Comparison of ENCODE assay signal across 9 cellular contexts in genomic region chr5:33440482-33441240, GRCh38. TPM values are rescaled to one million over a fixed set of nuclear protein-coding genes. Genes with fewer than 3 reads are reported as not detected.
DNase-seq lines count a peak whose midpoint lies in the region; ATAC-seq and TF ChIP-seq lines count a peak whose summit lies in the region.
"Had no signal": no experiment of that assay in that cellular context is flagged by ENCODE, and none has a peak within 500 bp of the region (broad histone marks: within the 10 kb centered on the region; RNA-seq: fewer than 3 reads in every experiment).

Gene TARS1, plus strand, starts transcription at chr5:33440965. Its CDS starts 122 bp downstream, at chr5:33441087.

- no peak within 1 kb of the TSS for H3K27ac Mint-ChIP-seq in activated CD4-positive, alpha-beta T cell treated with anti-CD3 and anti-CD28 coated beads for 36 hours
- H3K27ac Mint-ChIP-seq: stimulated activated naive CD8-positive, alpha-beta T cell treated with anti-CD3 and anti-CD28 coated beads, Interleukin-15, Interleukin-2, amounts not matched to agents 100 ng/mL and 50 ng/mL, for 24 hours had no signal

- peak; percentile 92 for ATAC-seq in HG03457 (IDR thresholded peaks at IDR 0.05; ENCODE audit: unreplicated experiment)
- ATAC-seq in activated CD4-positive, alpha-beta T cell treated with anti-CD3 and anti-CD28 coated beads for 36 hours: peak; percentile 96

- no peaks in the 10 kb centered on the region for H3K9me3 Mint-ChIP-seq in activated CD4-positive, alpha-beta T cell treated with anti-CD3 and anti-CD28 coated beads for 36 hours (ENCODE audit: low read depth)
- H3K9me3 Mint-ChIP-seq: stimulated activated naive CD8-positive, alpha-beta T cell treated with anti-CD3 and anti-CD28 coated beads, Interleukin-15, Interleukin-2, amounts not matched to agents 100 ng/mL and 50 ng/mL, for 24 hours had no signal

- peaks cover 1% of the 10 kb centered on the region for H3K36me3 ChIP-seq in BJ (ENCODE audit: control insufficient read depth, insufficient read depth, low read length)

- CTCF ChIA-PET in BJ (lab: Yijun Ruan, JAX): interaction anchor here (1.0 to 6.4 kb wide), 3 partner anchors 294 to 529 kb away, joined by 3 to 47 read pairs (median 33); partner anchors contain the start of gene RXFP3
- CTCF ChIA-PET in activated CD4-positive, alpha-beta T cell treated with anti-CD3 and anti-CD28 coated beads for 36 hours (lab: Charles Lee): interaction anchor here (0.6 to 3.5 kb wide), 4 partner anchors 20 to 494 kb away, joined by 3 to 14 read pairs (median 4); no protein-coding TSS in a partner anchor

- no peaks in the 10 kb centered on the region for H3K27me3 Mint-ChIP-seq in activated CD4-positive, alpha-beta T cell treated with anti-CD3 and anti-CD28 coated beads for 36 hours
- H3K27me3 Mint-ChIP-seq: stimulated activated naive CD8-positive, alpha-beta T cell treated with anti-CD3 and anti-CD28 coated beads, Interleukin-15, Interleukin-2, amounts not matched to agents 100 ng/mL and 50 ng/mL, for 24 hours had no signal

- no peak within 1 kb of the TSS for H3K4me3 Mint-ChIP-seq in activated CD4-positive, alpha-beta T cell treated with anti-CD3 and anti-CD28 coated beads for 36 hours
- H3K4me3 Mint-ChIP-seq: stimulated activated naive CD8-positive, alpha-beta T cell treated with anti-CD3 and anti-CD28 coated beads, Interleukin-15, Interleukin-2, amounts not matched to agents 100 ng/mL and 50 ng/mL, for 24 hours had no signal

- no peak for TF ChIP-seq CTCF in BJ (IDR thresholded peaks at IDR 0.05; ENCODE audit: insufficient read depth, low read depth, low read length)

- intact Hi-C loops in activated CD4-positive, alpha-beta T cell treated with anti-CD3 and anti-CD28 coated beads for 36 hours (cut with DNase I, micrococcal nuclease): loop anchor here (1.0 to 10.0 kb wide), 12 partner anchors 532 to 1908 kb away; partner anchors contain the start of genes AMACR (in 2 of the 2), ZFR (in 2 of the 2), BRIX1 (in 1 of the 2) and C5orf22 (in 1 of the 2)

- peaks cover 35% of the 10 kb centered on the region for H3K4me1 Mint-ChIP-seq in activated CD4-positive, alpha-beta T cell treated with anti-CD3 and anti-CD28 coated beads for 36 hours

- peak within 1 kb of the TSS; percentile 76 for H3K4me3 ChIP-seq in BJ (ENCODE audit: low read depth, low read length)

- H3K27ac ChIP-seq in cingulate gyrus (ENCODE audit: low read depth, low read length): peak within 1 kb of the TSS; percentile 93

- peaks cover 21% of the 10 kb centered on the region for H3K36me3 Mint-ChIP-seq in activated CD4-positive, alpha-beta T cell treated with anti-CD3 and anti-CD28 coated beads for 36 hours (ENCODE audit: low read depth)

- peak; percentile 100 for DNase-seq in BJ (ENCODE audit: low read depth)
- peak; percentile 89 for DNase-seq in GM19240 (ENCODE audit: insufficient read length, low spot score)
- peak; percentile 100 for DNase-seq in NCI-H524 (lab: John Stamatoyannopoulos, UW)
- DNase-seq in activated CD4-positive, alpha-beta T cell treated with anti-CD3 and anti-CD28 coated beads for 36 hours: peak; percentile 96
- DNase-seq in kidney glomerular epithelial cell (lab: John Stamatoyannopoulos, UW): peak; percentile 99
- DNase-seq in stimulated activated CD4-positive, alpha-beta T cell treated with anti-CD3 and anti-CD28 coated beads, Interleukin-1b, Interleukin-23, amount 100 ng/mL, for 1 hour (ENCODE audit: low read depth in 2 of 2): peak; percentile 76 to 86

- no peaks in the 10 kb centered on the region for H3K27me3 ChIP-seq in BJ (ENCODE audit: control insufficient read depth, insufficient read depth, low read length)

- POLR2A ChIA-PET in BJ (lab: Charles Lee): interaction anchor here (1.5 kb wide), 1 partner anchor 529 kb away, joined by 4 read pairs; no protein-coding TSS in a partner anchor
- POLR2A ChIA-PET in activated CD4-positive, alpha-beta T cell treated with anti-CD3 and anti-CD28 coated beads for 36 hours (lab: Charles Lee): interaction anchor here (0.6 to 0.7 kb wide), 2 partner anchors 17 to 1464 kb away, joined by 3 read pairs; no protein-coding TSS in a partner anchor

RNA-seq across cellular contexts. Expression of gene TARS1, which starts in this region (rescaled TPM):
- polyA plus RNA-seq in BJ (2011; rRNA removed): 121 and 228 TPM in 2 replicates
- 73.8 and 93.2 TPM in 2 replicates for polyA minus RNA-seq in BJ (2011; rRNA and poly(A)+ RNA removed)
- 100 to 1,000 TPM; 285 to 357 TPM for total RNA-seq in activated CD4-positive, alpha-beta T cell treated with anti-CD3 and anti-CD28 coated beads for 36 hours

Comparison
In these comparisons a context has a peak if more than half of its experiments do, and no peak if none do; other contexts are left out.
1. Peak in every context shown above with its lines: DNase-seq, ATAC-seq, H3K4me3 ChIP-seq and H3K27ac ChIP-seq.